In genomic region chr9:126982215-126983002, GRCh38 we compare ENCODE assay signal across 17 cellular contexts.
"Had no signal": no experiment of that assay in that cellular context is flagged by ENCODE, and none has a peak within 500 bp of the region (broad histone marks: within the 10 kb centered on the region; RNA-seq: fewer than 3 reads in every experiment).

No MANE protein-coding gene starts in this region.

- DNase-seq: activated CD4-positive, CD25-positive, alpha-beta regulatory T cell treated with anti-CD3 and anti-CD28 coated beads, Interleukin-2, amount 50 U/mL, for 72 hours; activated gamma-delta T cell treated with Interleukin-2 at 50 U/mL for 16 hours; activated naive CD8-positive, alpha-beta T cell treated with anti-CD3 and anti-CD28 coated beads, Interleukin-2, amount 10 ng/mL, durations not matched to agents 7 days and 5 days; activated T-cell treated with anti-CD3 and anti-CD28 coated beads, Interleukin-2, amount 50 U/mL, for 48 hours; effector memory CD4-positive, alpha-beta T cell; foreskin melanocyte; mesendoderm; stimulated activated CD4-positive, alpha-beta T cell treated with anti-CD3 and anti-CD28 coated beads, Interleukin-4, amount 100 ng/mL, for 4 hours; stimulated activated CD8-positive, alpha-beta memory T cell treated with anti-CD3 and anti-CD28 coated beads, Interleukin-4, amount 100 ng/mL, for 48 hours; stomach; T-helper 9 cell; testis; upper lobe of left lung had no signal

- H3K27me3 Mint-ChIP-seq: brain, progenitor cell of endocrine pancreas had no signal

- H3K27me3 ChIP-seq: right atrium auricular region, stomach, testis, upper lobe of left lung had no signal

- H3K27ac ChIP-seq: right atrium auricular region, skin epidermis, stomach, testis, upper lobe of left lung had no signal

- H3K4me3 ChIP-seq: right atrium auricular region, skin epidermis, stomach, testis, upper lobe of left lung had no signal

- H3K4me3 Mint-ChIP-seq: activated naive CD8-positive, alpha-beta T cell treated with anti-CD3 and anti-CD28 coated beads, Interleukin-2, amount 10 ng/mL, durations not matched to agents 7 days and 5 days; brain had no signal

- H3K27ac Mint-ChIP-seq: activated naive CD8-positive, alpha-beta T cell treated with anti-CD3 and anti-CD28 coated beads, Interleukin-2, amount 10 ng/mL, durations not matched to agents 7 days and 5 days; brain; progenitor cell of endocrine pancreas had no signal
